1 cellular context compared by ENCODE assay signal in the genomic region with DNA sequence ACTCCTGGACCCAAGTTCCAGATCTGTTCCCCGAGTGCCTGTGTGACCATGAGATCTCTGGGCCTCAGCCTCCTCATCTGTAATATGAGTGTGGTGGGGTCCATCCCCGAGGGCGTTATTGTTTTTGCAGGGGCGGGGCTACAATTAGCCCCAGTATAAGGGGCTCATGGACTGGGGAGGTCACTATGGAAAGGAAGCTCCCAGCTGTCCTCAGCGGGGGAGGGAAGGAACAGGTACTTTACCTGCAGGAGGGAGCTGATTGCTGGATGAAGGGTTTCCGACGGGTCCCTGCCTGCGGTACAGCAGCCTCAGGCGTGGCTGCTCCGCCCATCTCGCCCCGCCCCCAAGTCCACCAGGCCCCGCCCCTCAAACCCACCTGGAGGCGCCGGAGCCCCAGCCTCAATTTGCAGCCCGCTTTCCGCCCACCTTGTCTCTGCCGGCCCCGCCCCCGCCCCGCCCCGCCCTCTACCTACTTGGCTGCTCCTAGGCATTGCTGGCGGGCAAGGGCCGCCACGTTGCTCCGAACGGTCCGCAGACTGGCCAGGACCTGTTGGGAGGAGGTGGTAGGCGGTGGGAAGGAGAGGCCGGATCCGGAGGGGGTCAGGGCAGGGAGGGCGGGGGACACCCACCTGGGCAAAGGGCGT.
TF ChIP-seq lines count a peak whose summit lies in the region.

No MANE protein-coding gene starts in this region.

TF ChIP-seq in A549, 52 proteins besides CTCF, POLR2A, EP300 and RAD21 (continued from another document):
- TF ChIP-seq RNF2 (IDR thresholded peaks at IDR 0.05; ENCODE audit: borderline replicate concordance, low read depth) (no peak), ATOH8 (CRISPR knock-in tag; IDR thresholded peaks at IDR 0.05; ENCODE audit: low read depth) (no peak), ELK1 (IDR thresholded peaks at IDR 0.05; ENCODE audit: low read depth, low read length) (no peak), HEYL (CRISPR knock-in tag; IDR thresholded peaks at IDR 0.05) (no peak), GATA3 (IDR thresholded peaks at IDR 0.05; ENCODE audit: borderline replicate concordance) (no peak), CHD4 (IDR thresholded peaks at IDR 0.05; ENCODE audit: borderline replicate concordance) (no peak), CBX8 (IDR thresholded peaks at IDR 0.05) (no peak)
